23 cellular contexts compared by ENCODE assay signal in genomic region chrX:8201896-8202331, GRCh38. TPM values are rescaled to one million over a fixed set of nuclear protein-coding genes. Genes with fewer than 3 reads are reported as not detected.
DNase-seq lines count a peak whose midpoint lies in the region; ATAC-seq and TF ChIP-seq lines count a peak whose summit lies in the region.
"Had no signal": no experiment of that assay in that cellular context is flagged by ENCODE, and none has a peak within 500 bp of the region (broad histone marks: within the 10 kb centered on the region; RNA-seq: fewer than 3 reads in every experiment).

No MANE protein-coding gene starts in this region.

- no peak overlapping the region for H2AFZ ChIP-seq in hepatocyte

- H3K4me1 ChIP-seq in SJCRH30 (no peaks in the 10 kb centered on the region), hepatocyte (ENCODE audit: insufficient read depth) (no peaks in the 10 kb centered on the region)
- H3K4me1 ChIP-seq: HAP-1 had no signal

- WGBS in hepatocyte (ENCODE audit: low lambda C conversion rate, missing lambda C conversion rate), result 36% methylated on average over 8 of the region's 8 CpGs

- no peaks in the 10 kb centered on the region for H3K9me2 ChIP-seq in hepatocyte (replicated peaks; ENCODE audit: insufficient read depth)

- no peaks in the 10 kb centered on the region for H3K9me3 ChIP-seq in SJCRH30 (replicated peaks)
- no peaks in the 10 kb centered on the region for H3K9me3 ChIP-seq in hepatocyte (ENCODE audit: low read depth)
- H3K9me3 ChIP-seq: HAP-1, thoracic aorta had no signal

- no peak overlapping the region for H3K4me3 ChIP-seq in SJCRH30
- H3K4me3 ChIP-seq in choroid plexus epithelial cell (ENCODE audit: low read depth, low read length), result no peak overlapping the region
- no peak overlapping the region for H3K4me3 ChIP-seq in hepatocyte
- no peak overlapping the region for H3K4me3 ChIP-seq in retinal pigment epithelial cell (ENCODE audit: low read length)
- H3K4me3 ChIP-seq: HAP-1, skin epidermis, thoracic aorta had no signal

- DNase-seq in SJCRH30 (peak; percentile 21 to 33), choroid plexus epithelial cell (ENCODE audit: low read depth) (peak; percentile 1), hepatocyte (ENCODE audit: low spot score) (peak; percentile 30), retinal pigment epithelial cell (ENCODE audit: low read depth) (peak; percentile 54), kidney tubule cell (ENCODE audit: low spot score) (no peak), superior temporal gyrus (ENCODE audit: extremely low spot score) (no peak)
- DNase-seq in stimulated activated CD4-positive, alpha-beta T cell treated with anti-CD3 and anti-CD28 coated beads, Interleukin-4, amount 100 ng/mL, for 1 hour, result no peak
- DNase-seq: activated CD4-positive, CD25-positive, alpha-beta regulatory T cell treated with anti-CD3 and anti-CD28 coated beads, Interleukin-2, amount 50 U/mL, for 72 hours; Calu3; cerebellar nuclear complex; endodermal cell; GDM1; NCI-H187 treated with DMSO at 0.1 percent for 48 hours; NCI-H446 treated with DMSO at 0.1 percent for 48 hours had no signal

- no peaks in the 10 kb centered on the region for H3K36me3 ChIP-seq in SJCRH30
- H3K36me3 ChIP-seq in hepatocyte (replicated peaks; ENCODE audit: insufficient read depth, low read depth), result no peaks in the 10 kb centered on the region
- H3K36me3 ChIP-seq: HAP-1, thoracic aorta had no signal

- H3K27ac ChIP-seq in SJCRH30 (no peak overlapping the region), hepatocyte (no peak overlapping the region)
- H3K27ac ChIP-seq: skin epidermis, thoracic aorta had no signal

- H3K4me2 ChIP-seq in hepatocyte, result no peak overlapping the region

- no peaks in the 10 kb centered on the region for H3K79me2 ChIP-seq in hepatocyte

- no peak for ATAC-seq in GM19467 (IDR thresholded peaks at IDR 0.05; ENCODE audit: unreplicated experiment)
- ATAC-seq: left lobe of liver had no signal

- no peaks in the 10 kb centered on the region for H3K27me3 ChIP-seq in SJCRH30
- H3K27me3 ChIP-seq in hepatocyte, result no peaks in the 10 kb centered on the region

- no peaks in the 10 kb centered on the region for H4K20me1 ChIP-seq in hepatocyte (ENCODE audit: insufficient read depth, poor library complexity, severe bottlenecking)

- no peak for TF ChIP-seq CTCF in choroid plexus epithelial cell (conservative IDR thresholded peaks at IDR 0.05; ENCODE audit: low read depth, low read length)
- no peak for TF ChIP-seq CTCF in hepatocyte (IDR thresholded peaks at IDR 0.05; ENCODE audit: poor library complexity)
- no peak for TF ChIP-seq CTCF in retinal pigment epithelial cell (conservative IDR thresholded peaks at IDR 0.05; ENCODE audit: low read depth, low read length)

RNA-seq across cellular contexts. Expression of gene VCX2, which starts 30.8 kb away (rescaled TPM):
- total RNA-seq in SJCRH30 (2014; rRNA removed; shearing (Covaris generic)), result not detected in 2 replicates
- total RNA-seq in hepatocyte, result not detected in 2 replicates
- polyA plus RNA-seq in hepatocyte, result not detected in 2 replicates
- total RNA-seq: activated CD8-positive, alpha-beta memory T cell treated with anti-CD3 and anti-CD28 coated beads for 36 hours; Calu3; endodermal cell; left lobe of liver; osteoblast; SK-MEL-5; thoracic aorta had no signal
- polyA plus RNA-seq: BJ had no signal

Comparison
In these comparisons a context has a peak if more than half of its experiments do, and no peak if none do; other contexts are left out.
1. DNase-seq: peak in SJCRH30 (2 of 2), choroid plexus epithelial cell (single experiment), hepatocyte (single experiment) and retinal pigment epithelial cell (single experiment); none in kidney tubule cell (single experiment), stimulated activated CD4-positive, alpha-beta T cell treated with anti-CD3 and anti-CD28 coated beads, Interleukin-4, amount 100 ng/mL, for 1 hour (single experiment) and superior temporal gyrus (single experiment).